1 cellular context compared by ENCODE assay signal in genomic region chr3:62149539-62149938, GRCh38.
TF ChIP-seq lines count a peak whose summit lies in the region.

No MANE protein-coding gene starts in this region.

TF ChIP-seq in WTC11, 78 proteins besides CTCF, POLR2A, EP300 and RAD21 (continued from another document):
- TF ChIP-seq E2F4 (CRISPR knock-in tag; IDR thresholded peaks at IDR 0.05; ENCODE audit: borderline replicate concordance, low read depth) (no peak), EMX1 (CRISPR knock-in tag; IDR thresholded peaks at IDR 0.05) (no peak), FOXJ3 (CRISPR knock-in tag; IDR thresholded peaks at IDR 0.05; ENCODE audit: borderline replicate concordance) (no peak), ZNF219 (CRISPR knock-in tag; IDR thresholded peaks at IDR 0.05; ENCODE audit: borderline replicate concordance) (no peak), PREB (CRISPR knock-in tag; IDR thresholded peaks at IDR 0.05; ENCODE audit: borderline replicate concordance) (no peak), CREB1 (CRISPR knock-in tag; IDR thresholded peaks at IDR 0.05) (no peak), STAT6 (CRISPR knock-in tag; conservative IDR thresholded peaks at IDR 0.05; ENCODE audit: low read depth) (no peak)
